1 cellular context compared by ENCODE assay signal in genomic region chr12:18990866-18991265, GRCh38.
TF ChIP-seq lines count a peak whose summit lies in the region.

No MANE protein-coding gene starts in this region.

TF ChIP-seq in K562, 482 proteins besides CTCF, POLR2A, EP300 and RAD21 (continued from another document):
- TF ChIP-seq PCBP1 (IDR thresholded peaks at IDR 0.05; ENCODE audit: low read depth, low read length, poor library complexity, severe bottlenecking) (no peak), ADNP (tag; IDR thresholded peaks at IDR 0.05) (no peak), SMARCA5 (IDR thresholded peaks at IDR 0.05) (no peak)
